16 cellular contexts compared by ENCODE assay signal in genomic region chr19:11044436-11044835, GRCh38.
"Had no signal": no experiment of that assay in that cellular context is flagged by ENCODE, and none has a peak within 500 bp of the region (broad histone marks: within the 10 kb centered on the region; RNA-seq: fewer than 3 reads in every experiment).

No MANE protein-coding gene starts in this region.

- H3K27me3 ChIP-seq: adrenal gland, esophagus muscularis mucosa, foreskin keratinocyte, spleen, tibial artery had no signal

- H3K9me3 ChIP-seq: adrenal gland, esophagus muscularis mucosa, spleen, tibial artery had no signal

- DNase-seq: activated CD4-positive, alpha-beta T cell treated with anti-CD3 and anti-CD28 coated beads, Interleukin-2, amount 10 ng/mL, durations not matched to agents 7 days and 5 days; activated CD8-positive, alpha-beta T cell treated with anti-CD3 and anti-CD28 coated beads, Interleukin-2, amount 10 ng/mL, durations not matched to agents 7 days and 5 days; activated naive CD4-positive, alpha-beta T cell treated with anti-CD3 and anti-CD28 coated beads for 36 hours; activated T-cell treated with anti-CD3 and anti-CD28 coated beads, Interleukin-2, amount 50 U/mL, for 4 hours; adrenal gland; effector CD8-positive, alpha-beta T cell; foreskin keratinocyte; hypothalamus; islet precursor cell; occipital lobe; spleen; stimulated activated CD4-positive, alpha-beta T cell treated with anti-CD3 and anti-CD28 coated beads, Interleukin-4, amount 100 ng/mL, for 4 hours; stimulated activated naive CD4-positive, alpha-beta T cell; substantia nigra; tibial artery had no signal

- H3K4me1 ChIP-seq: esophagus muscularis mucosa, foreskin keratinocyte, tibial artery had no signal

- H3K4me3 ChIP-seq: adrenal gland, esophagus muscularis mucosa, spleen, tibial artery had no signal

- H3K27ac ChIP-seq: adrenal gland, esophagus muscularis mucosa, foreskin keratinocyte, spleen, tibial artery had no signal
